ENCODE assay signal across 1 cellular context in the genomic region with DNA sequence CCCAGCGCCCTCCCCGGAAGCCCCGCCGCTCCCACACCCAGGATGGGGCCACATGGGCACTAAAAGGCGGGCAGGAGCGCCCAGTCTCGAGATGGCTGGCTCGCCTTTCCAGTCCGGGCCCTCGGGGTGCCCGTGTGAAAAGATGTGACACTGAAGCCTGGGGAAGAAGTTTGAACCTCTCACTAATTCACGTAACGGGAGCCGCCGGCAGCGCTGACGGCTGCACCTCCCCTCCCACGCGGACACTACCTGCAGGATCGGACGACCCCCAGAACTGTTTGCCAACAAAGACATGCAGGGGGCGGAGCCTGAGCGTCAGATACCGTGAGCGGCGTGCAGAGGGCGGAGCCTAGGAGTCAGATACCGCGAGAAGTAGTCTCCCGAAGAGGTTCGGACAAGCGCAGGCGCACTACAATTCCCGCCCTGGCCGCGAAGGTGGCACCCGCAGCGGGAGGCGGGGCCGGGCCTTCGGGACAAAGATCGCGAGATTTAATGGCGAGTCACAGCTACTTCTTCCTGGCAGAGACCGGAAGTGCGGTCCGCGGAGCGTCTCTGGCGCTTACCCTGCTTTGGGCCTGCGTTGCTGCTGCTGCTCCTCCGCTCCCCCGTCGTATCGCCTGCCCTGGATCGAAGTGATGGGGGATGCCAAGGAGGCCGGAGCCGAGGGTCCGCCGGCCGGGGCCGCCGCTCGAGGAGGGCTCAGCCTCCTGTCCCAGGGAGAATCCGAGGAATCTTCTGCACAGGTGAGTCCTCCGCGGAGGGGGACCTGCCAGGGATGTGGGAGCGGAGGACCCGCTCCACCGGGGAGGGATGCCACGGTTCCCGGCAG.
TF ChIP-seq lines count a peak whose summit lies in the region.

A gene with protein sequence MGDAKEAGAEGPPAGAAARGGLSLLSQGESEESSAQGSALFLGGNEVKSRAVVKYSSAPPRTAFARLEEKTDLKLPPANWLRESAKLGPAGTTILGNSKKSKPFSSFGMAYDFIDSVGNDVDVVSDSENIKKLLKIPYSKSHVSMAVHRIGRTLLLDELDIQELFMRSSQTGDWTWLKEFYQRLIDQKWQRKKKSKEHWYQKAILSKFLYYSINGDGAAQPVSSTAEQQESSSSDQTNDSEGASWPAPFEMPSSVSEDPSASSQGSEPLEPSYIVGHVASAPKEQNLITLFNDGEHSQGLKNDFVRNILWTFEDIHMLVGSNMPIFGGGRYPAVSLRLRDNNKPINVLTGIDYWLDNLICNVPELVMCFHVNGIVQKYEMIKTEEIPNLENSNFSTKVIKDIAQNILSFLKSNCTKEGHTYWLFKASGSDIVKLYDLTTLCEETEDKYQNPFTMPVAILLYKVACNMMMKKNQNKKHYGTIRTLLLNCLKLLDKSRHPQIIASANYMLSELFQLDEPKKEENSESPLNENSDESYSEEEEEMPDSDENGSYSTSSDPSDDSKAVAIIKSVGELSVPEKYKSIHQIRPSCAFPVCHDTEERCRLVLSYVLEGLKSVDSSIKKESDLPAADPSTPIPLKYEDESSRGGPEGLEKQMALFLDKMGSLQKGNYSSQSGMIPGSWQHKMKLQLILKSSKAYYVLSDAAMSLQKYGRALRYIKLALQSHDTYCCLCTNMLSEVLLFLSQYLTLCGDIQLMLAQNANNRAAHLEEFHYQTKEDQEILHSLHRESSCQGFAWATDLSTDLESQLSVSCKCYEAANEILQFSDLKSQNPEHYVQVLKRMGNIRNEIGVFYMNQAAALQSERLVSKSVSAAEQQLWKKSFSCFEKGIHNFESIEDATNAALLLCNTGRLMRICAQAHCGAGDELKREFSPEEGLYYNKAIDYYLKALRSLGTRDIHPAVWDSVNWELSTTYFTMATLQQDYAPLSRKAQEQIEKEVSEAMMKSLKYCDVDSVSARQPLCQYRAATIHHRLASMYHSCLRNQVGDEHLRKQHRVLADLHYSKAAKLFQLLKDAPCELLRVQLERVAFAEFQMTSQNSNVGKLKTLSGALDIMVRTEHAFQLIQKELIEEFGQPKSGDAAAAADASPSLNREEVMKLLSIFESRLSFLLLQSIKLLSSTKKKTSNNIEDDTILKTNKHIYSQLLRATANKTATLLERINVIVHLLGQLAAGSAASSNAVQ (plus strand): TSS at position 537 of the 829 bp plus-strand sequence. CDS start 99 bp downstream, at position 636.

TF ChIP-seq in HepG2, 621 proteins besides CTCF, POLR2A, EP300 and RAD21 (continued from another document and continues in another):
- TF ChIP-seq SRSF9 (IDR thresholded peaks at IDR 0.05; ENCODE audit: borderline replicate concordance, insufficient read depth, low read depth, low read length, poor library complexity, severe bottlenecking): no peak
- TF ChIP-seq ZNF652 (CRISPR knock-in tag; IDR thresholded peaks at IDR 0.05; ENCODE audit: borderline replicate concordance, low read depth): no peak
- TF ChIP-seq, protein P1, sequence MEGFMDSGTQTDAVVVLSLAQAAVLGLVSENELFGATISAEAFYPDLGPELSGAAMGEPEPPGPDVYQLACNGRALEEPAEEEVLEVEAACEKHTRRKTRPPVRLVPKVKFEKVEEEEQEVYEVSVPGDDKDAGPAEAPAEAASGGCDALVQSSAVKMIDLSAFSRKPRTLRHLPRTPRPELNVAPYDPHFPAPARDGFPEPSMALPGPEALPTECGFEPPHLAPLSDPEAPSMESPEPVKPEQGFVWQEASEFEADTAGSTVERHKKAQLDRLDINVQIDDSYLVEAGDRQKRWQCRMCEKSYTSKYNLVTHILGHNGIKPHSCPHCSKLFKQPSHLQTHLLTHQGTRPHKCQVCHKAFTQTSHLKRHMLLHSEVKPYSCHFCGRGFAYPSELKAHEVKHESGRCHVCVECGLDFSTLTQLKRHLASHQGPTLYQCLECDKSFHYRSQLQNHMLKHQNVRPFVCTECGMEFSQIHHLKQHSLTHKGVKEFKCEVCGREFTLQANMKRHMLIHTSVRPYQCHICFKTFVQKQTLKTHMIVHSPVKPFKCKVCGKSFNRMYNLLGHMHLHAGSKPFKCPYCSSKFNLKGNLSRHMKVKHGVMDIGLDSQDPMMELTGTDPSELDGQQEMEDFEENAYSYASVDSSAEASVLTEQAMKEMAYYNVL (CRISPR knock-in tag; IDR thresholded peaks at IDR 0.05; ENCODE audit: borderline replicate concordance): no peak; the same call in 1 of the 2 replicates
- no peak for TF ChIP-seq TCF7L2 (IDR thresholded peaks at IDR 0.05; ENCODE audit: low read depth, low read length)
- 0 out of 2 replicates have a peak, but pooled peaks have one; percentile 87 for TF ChIP-seq ZNF468 (CRISPR knock-in tag; IDR thresholded peaks at IDR 0.05)
- TF ChIP-seq, protein P2, sequence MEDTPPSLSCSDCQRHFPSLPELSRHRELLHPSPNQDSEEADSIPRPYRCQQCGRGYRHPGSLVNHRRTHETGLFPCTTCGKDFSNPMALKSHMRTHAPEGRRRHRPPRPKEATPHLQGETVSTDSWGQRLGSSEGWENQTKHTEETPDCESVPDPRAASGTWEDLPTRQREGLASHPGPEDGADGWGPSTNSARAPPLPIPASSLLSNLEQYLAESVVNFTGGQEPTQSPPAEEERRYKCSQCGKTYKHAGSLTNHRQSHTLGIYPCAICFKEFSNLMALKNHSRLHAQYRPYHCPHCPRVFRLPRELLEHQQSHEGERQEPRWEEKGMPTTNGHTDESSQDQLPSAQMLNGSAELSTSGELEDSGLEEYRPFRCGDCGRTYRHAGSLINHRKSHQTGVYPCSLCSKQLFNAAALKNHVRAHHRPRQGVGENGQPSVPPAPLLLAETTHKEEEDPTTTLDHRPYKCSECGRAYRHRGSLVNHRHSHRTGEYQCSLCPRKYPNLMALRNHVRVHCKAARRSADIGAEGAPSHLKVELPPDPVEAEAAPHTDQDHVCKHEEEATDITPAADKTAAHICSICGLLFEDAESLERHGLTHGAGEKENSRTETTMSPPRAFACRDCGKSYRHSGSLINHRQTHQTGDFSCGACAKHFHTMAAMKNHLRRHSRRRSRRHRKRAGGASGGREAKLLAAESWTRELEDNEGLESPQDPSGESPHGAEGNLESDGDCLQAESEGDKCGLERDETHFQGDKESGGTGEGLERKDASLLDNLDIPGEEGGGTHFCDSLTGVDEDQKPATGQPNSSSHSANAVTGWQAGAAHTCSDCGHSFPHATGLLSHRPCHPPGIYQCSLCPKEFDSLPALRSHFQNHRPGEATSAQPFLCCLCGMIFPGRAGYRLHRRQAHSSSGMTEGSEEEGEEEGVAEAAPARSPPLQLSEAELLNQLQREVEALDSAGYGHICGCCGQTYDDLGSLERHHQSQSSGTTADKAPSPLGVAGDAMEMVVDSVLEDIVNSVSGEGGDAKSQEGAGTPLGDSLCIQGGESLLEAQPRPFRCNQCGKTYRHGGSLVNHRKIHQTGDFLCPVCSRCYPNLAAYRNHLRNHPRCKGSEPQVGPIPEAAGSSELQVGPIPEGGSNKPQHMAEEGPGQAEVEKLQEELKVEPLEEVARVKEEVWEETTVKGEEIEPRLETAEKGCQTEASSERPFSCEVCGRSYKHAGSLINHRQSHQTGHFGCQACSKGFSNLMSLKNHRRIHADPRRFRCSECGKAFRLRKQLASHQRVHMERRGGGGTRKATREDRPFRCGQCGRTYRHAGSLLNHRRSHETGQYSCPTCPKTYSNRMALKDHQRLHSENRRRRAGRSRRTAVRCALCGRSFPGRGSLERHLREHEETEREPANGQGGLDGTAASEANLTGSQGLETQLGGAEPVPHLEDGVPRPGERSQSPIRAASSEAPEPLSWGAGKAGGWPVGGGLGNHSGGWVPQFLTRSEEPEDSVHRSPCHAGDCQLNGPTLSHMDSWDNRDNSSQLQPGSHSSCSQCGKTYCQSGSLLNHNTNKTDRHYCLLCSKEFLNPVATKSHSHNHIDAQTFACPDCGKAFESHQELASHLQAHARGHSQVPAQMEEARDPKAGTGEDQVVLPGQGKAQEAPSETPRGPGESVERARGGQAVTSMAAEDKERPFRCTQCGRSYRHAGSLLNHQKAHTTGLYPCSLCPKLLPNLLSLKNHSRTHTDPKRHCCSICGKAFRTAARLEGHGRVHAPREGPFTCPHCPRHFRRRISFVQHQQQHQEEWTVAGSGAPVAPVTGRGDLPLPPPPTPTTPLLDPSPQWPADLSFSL (CRISPR knock-in tag; IDR thresholded peaks at IDR 0.05): no peak
- TF ChIP-seq, protein P3, sequence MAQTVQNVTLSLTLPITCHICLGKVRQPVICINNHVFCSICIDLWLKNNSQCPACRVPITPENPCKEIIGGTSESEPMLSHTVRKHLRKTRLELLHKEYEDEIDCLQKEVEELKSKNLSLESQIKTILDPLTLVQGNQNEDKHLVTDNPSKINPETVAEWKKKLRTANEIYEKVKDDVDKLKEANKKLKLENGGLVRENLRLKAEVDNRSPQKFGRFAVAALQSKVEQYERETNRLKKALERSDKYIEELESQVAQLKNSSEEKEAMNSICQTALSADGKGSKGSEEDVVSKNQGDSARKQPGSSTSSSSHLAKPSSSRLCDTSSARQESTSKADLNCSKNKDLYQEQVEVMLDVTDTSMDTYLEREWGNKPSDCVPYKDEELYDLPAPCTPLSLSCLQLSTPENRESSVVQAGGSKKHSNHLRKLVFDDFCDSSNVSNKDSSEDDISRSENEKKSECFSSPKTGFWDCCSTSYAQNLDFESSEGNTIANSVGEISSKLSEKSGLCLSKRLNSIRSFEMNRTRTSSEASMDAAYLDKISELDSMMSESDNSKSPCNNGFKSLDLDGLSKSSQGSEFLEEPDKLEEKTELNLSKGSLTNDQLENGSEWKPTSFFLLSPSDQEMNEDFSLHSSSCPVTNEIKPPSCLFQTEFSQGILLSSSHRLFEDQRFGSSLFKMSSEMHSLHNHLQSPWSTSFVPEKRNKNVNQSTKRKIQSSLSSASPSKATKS (CRISPR knock-in tag; IDR thresholded peaks at IDR 0.05): peak; percentile 93
- TF ChIP-seq JUNB (CRISPR knock-in tag; IDR thresholded peaks at IDR 0.05; ENCODE audit: borderline replicate concordance): peak; percentile 25; the same call in 1 of the 2 replicates
- no peak for TF ChIP-seq PRMT3 (CRISPR knock-in tag; IDR thresholded peaks at IDR 0.05; ENCODE audit: borderline replicate concordance, low read depth)
- TF ChIP-seq, protein P4, sequence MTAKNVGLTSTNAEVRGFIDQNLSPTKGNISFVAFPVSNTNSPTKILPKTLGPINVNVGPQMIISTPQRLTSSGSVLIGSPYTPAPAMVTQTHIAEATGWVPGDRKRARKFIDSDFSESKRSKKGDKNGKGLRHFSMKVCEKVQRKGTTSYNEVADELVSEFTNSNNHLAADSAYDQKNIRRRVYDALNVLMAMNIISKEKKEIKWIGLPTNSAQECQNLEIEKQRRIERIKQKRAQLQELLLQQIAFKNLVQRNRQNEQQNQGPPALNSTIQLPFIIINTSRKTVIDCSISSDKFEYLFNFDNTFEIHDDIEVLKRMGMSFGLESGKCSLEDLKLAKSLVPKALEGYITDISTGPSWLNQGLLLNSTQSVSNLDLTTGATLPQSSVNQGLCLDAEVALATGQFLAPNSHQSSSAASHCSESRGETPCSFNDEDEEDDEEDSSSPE (CRISPR knock-in tag; IDR thresholded peaks at IDR 0.05): peak; percentile 95
- no peak for TF ChIP-seq WIZ (CRISPR knock-in tag; IDR thresholded peaks at IDR 0.05)
- TF ChIP-seq, protein P5, sequence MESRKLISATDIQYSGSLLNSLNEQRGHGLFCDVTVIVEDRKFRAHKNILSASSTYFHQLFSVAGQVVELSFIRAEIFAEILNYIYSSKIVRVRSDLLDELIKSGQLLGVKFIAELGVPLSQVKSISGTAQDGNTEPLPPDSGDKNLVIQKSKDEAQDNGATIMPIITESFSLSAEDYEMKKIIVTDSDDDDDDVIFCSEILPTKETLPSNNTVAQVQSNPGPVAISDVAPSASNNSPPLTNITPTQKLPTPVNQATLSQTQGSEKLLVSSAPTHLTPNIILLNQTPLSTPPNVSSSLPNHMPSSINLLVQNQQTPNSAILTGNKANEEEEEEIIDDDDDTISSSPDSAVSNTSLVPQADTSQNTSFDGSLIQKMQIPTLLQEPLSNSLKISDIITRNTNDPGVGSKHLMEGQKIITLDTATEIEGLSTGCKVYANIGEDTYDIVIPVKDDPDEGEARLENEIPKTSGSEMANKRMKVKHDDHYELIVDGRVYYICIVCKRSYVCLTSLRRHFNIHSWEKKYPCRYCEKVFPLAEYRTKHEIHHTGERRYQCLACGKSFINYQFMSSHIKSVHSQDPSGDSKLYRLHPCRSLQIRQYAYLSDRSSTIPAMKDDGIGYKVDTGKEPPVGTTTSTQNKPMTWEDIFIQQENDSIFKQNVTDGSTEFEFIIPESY (CRISPR knock-in tag; IDR thresholded peaks at IDR 0.05): no peak
- TF ChIP-seq SAFB2 (CRISPR knock-in tag; IDR thresholded peaks at IDR 0.05; ENCODE audit: borderline replicate concordance, low read depth): peak; percentile 70; the same call in 1 of the 2 replicates
- no peak for TF ChIP-seq ZMYM2 (CRISPR knock-in tag; IDR thresholded peaks at IDR 0.05)
- peak; percentile 74; the same call in 1 of the 2 replicates for TF ChIP-seq KDM5B (CRISPR knock-in tag; IDR thresholded peaks at IDR 0.05; ENCODE audit: borderline replicate concordance)
- TF ChIP-seq SNRNP70 (IDR thresholded peaks at IDR 0.05; ENCODE audit: low read depth, low read length): no peak
- TF ChIP-seq, protein P6, sequence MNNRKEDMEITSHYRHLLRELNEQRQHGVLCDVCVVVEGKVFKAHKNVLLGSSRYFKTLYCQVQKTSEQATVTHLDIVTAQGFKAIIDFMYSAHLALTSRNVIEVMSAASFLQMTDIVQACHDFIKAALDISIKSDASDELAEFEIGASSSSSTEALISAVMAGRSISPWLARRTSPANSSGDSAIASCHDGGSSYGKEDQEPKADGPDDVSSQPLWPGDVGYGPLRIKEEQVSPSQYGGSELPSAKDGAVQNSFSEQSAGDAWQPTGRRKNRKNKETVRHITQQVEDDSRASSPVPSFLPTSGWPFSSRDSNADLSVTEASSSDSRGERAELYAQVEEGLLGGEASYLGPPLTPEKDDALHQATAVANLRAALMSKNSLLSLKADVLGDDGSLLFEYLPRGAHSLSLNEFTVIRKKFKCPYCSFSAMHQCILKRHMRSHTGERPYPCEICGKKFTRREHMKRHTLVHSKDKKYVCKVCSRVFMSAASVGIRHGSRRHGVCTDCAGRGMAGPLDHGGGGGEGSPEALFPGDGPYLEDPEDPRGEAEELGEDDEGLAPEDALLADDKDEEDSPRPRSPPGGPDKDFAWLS (CRISPR knock-in tag; IDR thresholded peaks at IDR 0.05; ENCODE audit: borderline replicate concordance): no peak
- peak; percentile 79; the same call in 1 of the 2 replicates for TF ChIP-seq EED (CRISPR knock-in tag; IDR thresholded peaks at IDR 0.05)
- no peak for TF ChIP-seq ZNF782 (CRISPR knock-in tag; IDR thresholded peaks at IDR 0.05; ENCODE audit: borderline replicate concordance)
- TF ChIP-seq, protein P7, sequence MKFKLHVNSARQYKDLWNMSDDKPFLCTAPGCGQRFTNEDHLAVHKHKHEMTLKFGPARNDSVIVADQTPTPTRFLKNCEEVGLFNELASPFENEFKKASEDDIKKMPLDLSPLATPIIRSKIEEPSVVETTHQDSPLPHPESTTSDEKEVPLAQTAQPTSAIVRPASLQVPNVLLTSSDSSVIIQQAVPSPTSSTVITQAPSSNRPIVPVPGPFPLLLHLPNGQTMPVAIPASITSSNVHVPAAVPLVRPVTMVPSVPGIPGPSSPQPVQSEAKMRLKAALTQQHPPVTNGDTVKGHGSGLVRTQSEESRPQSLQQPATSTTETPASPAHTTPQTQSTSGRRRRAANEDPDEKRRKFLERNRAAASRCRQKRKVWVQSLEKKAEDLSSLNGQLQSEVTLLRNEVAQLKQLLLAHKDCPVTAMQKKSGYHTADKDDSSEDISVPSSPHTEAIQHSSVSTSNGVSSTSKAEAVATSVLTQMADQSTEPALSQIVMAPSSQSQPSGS (CRISPR knock-in tag; IDR thresholded peaks at IDR 0.05): no peak
